ENCODE assay signal across 1 cellular context in the genomic region with DNA sequence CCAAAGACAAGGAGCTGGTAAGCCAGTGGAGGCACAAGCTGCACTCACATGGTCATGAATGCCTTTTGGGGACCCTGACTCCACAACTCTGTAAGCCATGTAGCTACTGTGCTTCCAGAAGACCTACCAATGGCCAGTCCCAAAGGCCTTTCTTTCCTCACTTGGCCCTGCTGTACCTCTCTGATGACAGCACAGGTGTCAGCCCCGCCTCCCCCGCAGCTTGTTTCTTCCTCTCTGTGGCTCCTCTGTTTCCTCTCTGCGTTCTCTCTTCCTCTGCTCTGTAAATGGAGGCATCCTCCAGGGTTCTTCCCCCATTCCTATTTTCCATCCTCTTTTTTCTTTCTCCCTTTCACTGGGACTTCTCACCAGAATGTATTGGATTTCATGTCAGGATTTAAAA.
TF ChIP-seq lines count a peak whose summit lies in the region.

No MANE protein-coding gene starts in this region.

TF ChIP-seq in IMR-90, 13 proteins besides CTCF, POLR2A, EP300 and RAD21:
- TF ChIP-seq SMC3 (IDR thresholded peaks at IDR 0.05; ENCODE audit: low read depth, low read length) = no peak
- no peak for TF ChIP-seq CHD1 (IDR thresholded peaks at IDR 0.05; ENCODE audit: low read depth, low read length)
- no peak for TF ChIP-seq ELK1 (IDR thresholded peaks at IDR 0.05; ENCODE audit: borderline replicate concordance, low read depth, low read length)
- TF ChIP-seq MXI1 (IDR thresholded peaks at IDR 0.05; ENCODE audit: borderline replicate concordance, low read depth, low read length) = no peak
- TF ChIP-seq BHLHE40 (IDR thresholded peaks at IDR 0.05; ENCODE audit: low read depth, low read length) = no peak
- TF ChIP-seq NFE2L2 (IDR thresholded peaks at IDR 0.05; ENCODE audit: low read depth, low read length) = no peak
